17 cellular contexts compared by ENCODE assay signal in the genomic region with DNA sequence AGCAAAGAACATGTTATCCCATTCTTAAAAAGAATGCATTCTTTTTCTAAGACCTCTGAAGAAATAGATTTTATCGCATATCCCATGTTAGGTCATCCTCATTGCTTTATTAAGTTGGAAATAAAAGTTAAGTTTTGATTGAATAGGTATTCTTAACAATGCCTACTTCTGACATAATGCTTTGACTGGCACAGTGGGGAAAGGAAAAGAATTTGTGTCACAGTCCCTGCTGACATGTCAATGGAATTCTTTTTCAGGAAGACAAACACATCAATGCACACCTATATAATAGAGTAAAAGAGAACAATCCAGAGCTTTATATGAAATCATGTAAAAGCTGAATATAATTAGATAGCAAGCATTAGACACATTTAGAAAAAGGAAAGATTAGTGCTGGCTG.
"Had no signal": no experiment of that assay in that cellular context is flagged by ENCODE, and none has a peak within 500 bp of the region (broad histone marks: within the 10 kb centered on the region; RNA-seq: fewer than 3 reads in every experiment).

No MANE protein-coding gene starts in this region.

- FAIRE-seq: kidney, small intestine, TTC549 had no signal

- H3K4me3 ChIP-seq: coronary artery, lung, testis had no signal

- H3K9me3 ChIP-seq: testis had no signal

- H3K27me3 ChIP-seq: brain microvascular endothelial cell, testis had no signal

- ATAC-seq: activated CD8-positive, alpha-beta T cell treated with anti-CD3 and anti-CD28 coated beads, Interleukin-2, amount 10 ng/mL, durations not matched to agents 7 days and 5 days; activated naive CD4-positive, alpha-beta T cell treated with anti-CD3 and anti-CD28 coated beads, Interleukin-2, amount 50 U/mL, for 72 hours; naive thymus-derived CD8-positive, alpha-beta T cell had no signal

- H3K27ac ChIP-seq: brain microvascular endothelial cell, testis had no signal

- H3K4me1 ChIP-seq: testis had no signal

- DNase-seq: activated CD4-positive, alpha-beta T cell treated with anti-CD3 and anti-CD28 coated beads for 1 hour; activated CD4-positive, alpha-beta T cell treated with anti-CD3 and anti-CD28 coated beads, Interleukin-2, amount 50 U/mL, for 1 hour; activated CD8-positive, alpha-beta T cell treated with anti-CD3 and anti-CD28 coated beads, Interleukin-2, amount 10 ng/mL, durations not matched to agents 7 days and 5 days; aorta; brain microvascular endothelial cell; endodermal cell; kidney; naive thymus-derived CD8-positive, alpha-beta T cell; small intestine; stimulated activated CD4-positive, alpha-beta T cell treated with anti-CD3 and anti-CD28 coated beads, Interleukin-2, amount 100 ng/mL, for 48 hours; stimulated activated naive CD4-positive, alpha-beta T cell; T-helper 1 cell; testis had no signal
